In genomic region chr4:110472583-110473329, GRCh38 we compare ENCODE assay signal across 2 cellular contexts.
A peak's percentile ranks its signal among the peaks of the same experiment; 100 is the strongest.
TF ChIP-seq lines count a peak whose summit lies in the region.

No MANE protein-coding gene starts in this region.

TF ChIP-seq in HEK293, 187 proteins besides CTCF, POLR2A, EP300 and RAD21:
- TF ChIP-seq ZNF677 (tag by site-specific recombination; IDR thresholded peaks at IDR 0.05): peak; percentile 54
- TF ChIP-seq ZBTB26 (tag by site-specific recombination; optimal IDR thresholded peaks at IDR 0.05): no peak
TF ChIP-seq in HEK293: peak in this region for 1.

TF ChIP-seq in H1, 55 proteins besides CTCF, POLR2A, EP300 and RAD21:
- TF ChIP-seq CEBPB (IDR thresholded peaks at IDR 0.05; ENCODE audit: low read depth, low read length) (peak; percentile 96), SIN3A (conservative IDR thresholded peaks at IDR 0.05 in 1 of 2, IDR thresholded peaks at IDR 0.05 in 1 of 2; ENCODE audit: low read depth in 1 of 2, low read length in 2 of 2) (no peak), ASH2L (IDR thresholded peaks at IDR 0.05; ENCODE audit: low read length) (peak; percentile 24), TCF12 (IDR thresholded peaks at IDR 0.05; ENCODE audit: low read depth, low read length) (peak; percentile 71; the same call in 1 of the 2 replicates), MAX (IDR thresholded peaks at IDR 0.05) (peak; percentile 88), SP2 (IDR thresholded peaks at IDR 0.05; ENCODE audit: low read length) (no peak), SP1 (IDR thresholded peaks at IDR 0.05; ENCODE audit: low read depth, low read length) (peak; percentile 84), TEAD4 (IDR thresholded peaks at IDR 0.05; ENCODE audit: low read depth, low read length) (peak; percentile 99), JUND (IDR thresholded peaks at IDR 0.05; ENCODE audit: low read length) (peak; percentile 73), E2F6 (IDR thresholded peaks at IDR 0.05) (peak; percentile 90), ATF2 (IDR thresholded peaks at IDR 0.05; ENCODE audit: low read length) (peak; percentile 76; the same call in 1 of the 2 replicates)
